In genomic region chr17:81052199-81052997, GRCh38 we compare ENCODE assay signal across 11 cellular contexts. TPM values are rescaled to one million over a fixed set of nuclear protein-coding genes. Genes with fewer than 3 reads are reported as not detected.
A peak's percentile ranks its signal among the peaks of the same experiment; 100 is the strongest.
DNase-seq lines count a peak whose midpoint lies in the region; ATAC-seq and TF ChIP-seq lines count a peak whose summit lies in the region.
"Had no signal": no experiment of that assay in that cellular context is flagged by ENCODE, and none has a peak within 500 bp of the region (broad histone marks: within the 10 kb centered on the region; RNA-seq: fewer than 3 reads in every experiment).

No MANE protein-coding gene starts in this region.

- H3K27me3 Mint-ChIP-seq in naive thymus-derived CD8-positive, alpha-beta T cell = no peaks in the 10 kb centered on the region
- H3K27me3 Mint-ChIP-seq in activated T-helper 2 cell treated with anti-CD3 and anti-CD28 coated beads, Interferon-gamma antibody, Interleukin-2, Interleukin-4, amounts not matched to agents 10 μg/mL and 5 μg/mL and 100 μg/mL, durations not matched to agents 14 hours and 24 hours and 36 hours (ENCODE audit: low read depth) = no peaks in the 10 kb centered on the region

- peaks cover 93% of the 10 kb centered on the region for H3K79me2 ChIP-seq in HCT116 (ENCODE audit: insufficient read depth, low read length)

- peaks cover 5 to 17% of the 10 kb centered on the region in 2 experiments; a peak in 2 of 4 replicates for H3K36me3 ChIP-seq in HCT116 (ENCODE audit: control insufficient read depth in 1 of 2, insufficient read depth in 2 of 2, low read length in 2 of 2)
- H3K36me3 ChIP-seq in left ventricle myocardium inferior = no peaks in the 10 kb centered on the region
- no peaks in the 10 kb centered on the region for H3K36me3 ChIP-seq in skeletal muscle tissue (ENCODE audit: control insufficient read depth in 3 of 3, insufficient read depth in 3 of 3, low read length in 3 of 3)

- peaks cover 34 to 66% of the 10 kb centered on the region in 2 experiments for H3K4me1 ChIP-seq in HCT116 (ENCODE audit: control insufficient read depth in 1 of 2, insufficient read depth in 2 of 2, low read length in 2 of 2)
- peaks cover 84% of the 10 kb centered on the region for H3K4me1 ChIP-seq in left ventricle myocardium inferior
- peaks cover 28 to 54% (median 29%) of the 10 kb centered on the region in 3 donors for H3K4me1 ChIP-seq in skeletal muscle tissue (ENCODE audit: control insufficient read depth in 3 of 3, insufficient read depth in 3 of 3, low read length in 3 of 3)

- H3K27me3 ChIP-seq in HCT116 (ENCODE audit: insufficient read depth, low read length) (no peaks in the 10 kb centered on the region), left ventricle myocardium inferior (ENCODE audit: low read depth) (no peaks in the 10 kb centered on the region), skeletal muscle tissue (ENCODE audit: control insufficient read depth in 3 of 3, insufficient read depth in 3 of 3, low read length in 3 of 3) (peaks cover 0 to 11% (median 0%) of the 10 kb centered on the region in 3 donors)
- H3K27me3 ChIP-seq: MG63 had no signal

- H3K4me2 ChIP-seq in HCT116 (ENCODE audit: low read length) = no peak overlapping the region

- no peak overlapping the region for H3K4me3 Mint-ChIP-seq in naive thymus-derived CD8-positive, alpha-beta T cell
- no peak overlapping the region for H3K4me3 Mint-ChIP-seq in activated T-helper 2 cell treated with anti-CD3 and anti-CD28 coated beads, Interferon-gamma antibody, Interleukin-2, Interleukin-4, amounts not matched to agents 10 μg/mL and 5 μg/mL and 100 μg/mL, durations not matched to agents 14 hours and 24 hours and 36 hours (ENCODE audit: low read depth)
- H3K4me3 Mint-ChIP-seq: CD8-positive, alpha-beta memory T cell; T-helper 1 cell treated with Interleukin-12 subunit alpha and Interleukin-12 subunit beta and Interleukin-4 antibody, amounts not matched to agents 30 μg/mL and 1 μg/mL, for 36 hours had no signal

- RAD21 ChIA-PET in HCT116 (lab: Charles Lee; ENCODE audit: low non-redundant PET in 1 of 2, low total read pairs in 2 of 2, uncharacterized antibody in 2 of 2, unreplicated experiment in 2 of 2) = no interaction called here

- BruUV-seq in HCT116 (replicated peaks; lab: Mats Ljungman, UMichigan) = no TSS peak

- POLR2A ChIA-PET in HCT116 (lab: Charles Lee) (no interaction called here), RWPE1 (lab: Yijun Ruan, JAX; ENCODE audit: low non-redundant PET) (no interaction called here)
- POLR2A ChIA-PET in naive thymus-derived CD8-positive, alpha-beta T cell (lab: Charles Lee) = no interaction called here

- CTCF ChIA-PET in HCT116 (lab: Charles Lee) (no interaction called here), RWPE1 (lab: Yijun Ruan, JAX) (interaction anchor here (0.6 to 0.8 kb wide), 3 partner anchors 11 to 28 kb away, joined by 3 to 5 read pairs (median 4); no protein-coding TSS in a partner anchor)

- H3K9me3 Mint-ChIP-seq in naive thymus-derived CD8-positive, alpha-beta T cell = no peaks in the 10 kb centered on the region
- no peaks in the 10 kb centered on the region for H3K9me3 Mint-ChIP-seq in activated T-helper 2 cell treated with anti-CD3 and anti-CD28 coated beads, Interferon-gamma antibody, Interleukin-2, Interleukin-4, amounts not matched to agents 10 μg/mL and 5 μg/mL and 100 μg/mL, durations not matched to agents 14 hours and 24 hours and 36 hours
- H3K9me3 Mint-ChIP-seq: T-helper 1 cell treated with Interleukin-12 subunit alpha and Interleukin-12 subunit beta and Interleukin-4 antibody, amounts not matched to agents 30 μg/mL and 1 μg/mL, for 36 hours had no signal

- no peak for DNase-seq in HCT116 (ENCODE audit: low read depth, low spot score)
- DNase-seq in RWPE1 (ENCODE audit: low spot score) = no peak
- no peak for DNase-seq in left ventricle myocardium inferior
- DNase-seq in naive thymus-derived CD8-positive, alpha-beta T cell = no peak
- no peak for DNase-seq in activated T-helper 2 cell treated with anti-CD3 and anti-CD28 coated beads, Interferon-gamma antibody, Interleukin-2, Interleukin-4, amounts not matched to agents 10 μg/mL and 5 μg/mL and 100 μg/mL, durations not matched to agents 14 hours and 24 hours and 36 hours (ENCODE audit: low spot score)
- DNase-seq: CD8-positive, alpha-beta memory T cell; MG63 had no signal

- no peaks in the 10 kb centered on the region for H3K36me3 Mint-ChIP-seq in naive thymus-derived CD8-positive, alpha-beta T cell
- no peaks in the 10 kb centered on the region for H3K36me3 Mint-ChIP-seq in activated T-helper 2 cell treated with anti-CD3 and anti-CD28 coated beads, Interferon-gamma antibody, Interleukin-2, Interleukin-4, amounts not matched to agents 10 μg/mL and 5 μg/mL and 100 μg/mL, durations not matched to agents 14 hours and 24 hours and 36 hours (ENCODE audit: low read depth)
- H3K36me3 Mint-ChIP-seq: CD8-positive, alpha-beta memory T cell had no signal

- no peaks in the 10 kb centered on the region for H3K9me3 ChIP-seq in HCT116 (ENCODE audit: control insufficient read depth in 1 of 2, insufficient read depth in 1 of 2, low read depth in 1 of 2, low read length in 2 of 2)
- H3K9me3 ChIP-seq in left ventricle myocardium inferior (replicated peaks) = no peaks in the 10 kb centered on the region
- no peaks in the 10 kb centered on the region for H3K9me3 ChIP-seq in skeletal muscle tissue (ENCODE audit: control insufficient read depth in 3 of 3, low read length in 3 of 3)
- H3K9me3 ChIP-seq: MG63 had no signal

- TF ChIP-seq RAD21 in HCT116 (IDR thresholded peaks at IDR 0.05; ENCODE audit: low read depth) = no peak

- peak overlapping the region; percentile 5; the same call in 1 of the 2 replicates for H3K27ac ChIP-seq in HCT116 (ENCODE audit: low read depth, low read length)
- peak overlapping the region; percentile 98 for H3K27ac ChIP-seq in RWPE1
- H3K27ac ChIP-seq in left ventricle myocardium inferior (replicated peaks) = peak overlapping the region; percentile 84
- H3K27ac ChIP-seq in skeletal muscle tissue (ENCODE audit: low read depth, low read length) = peak overlapping the region; percentile 25

- ATAC-seq in HCT116 (no peak), GM18868 (IDR thresholded peaks at IDR 0.05; ENCODE audit: unreplicated experiment) (no peak), HG03432 (IDR thresholded peaks at IDR 0.05; ENCODE audit: unreplicated experiment) (no peak)
- no peak for ATAC-seq in naive thymus-derived CD8-positive, alpha-beta T cell

- TF ChIP-seq POLR2A in HCT116 (IDR thresholded peaks at IDR 0.05; ENCODE audit: borderline replicate concordance, extremely low read depth, insufficient read depth, insufficient read length) = no peak

- H3K4me3 ChIP-seq in HCT116 (replicated peaks in 1 of 2; ENCODE audit: low read depth in 1 of 2, low read length in 2 of 2) (no peak overlapping the region), left ventricle myocardium inferior (peak overlapping the region; percentile 39), skeletal muscle tissue (ENCODE audit: low read length in 3 of 3) (peak overlapping the region in 1 of 3 donors; percentile 29)
- H3K4me3 ChIP-seq: MG63 had no signal

- intact Hi-C loops in HCT116 (cut with micrococcal nuclease) = no loop called here
- intact Hi-C loops in left ventricle myocardium inferior (cut with micrococcal nuclease) = no loop called here
- intact Hi-C loops in activated T-helper 2 cell treated with anti-CD3 and anti-CD28 coated beads, Interferon-gamma antibody, Interleukin-2, Interleukin-4, amounts not matched to agents 10 μg/mL and 5 μg/mL and 100 μg/mL, durations not matched to agents 14 hours and 24 hours and 36 hours (cut with micrococcal nuclease) = no loop called here

- H3K27ac Mint-ChIP-seq in naive thymus-derived CD8-positive, alpha-beta T cell = peak overlapping the region in 1 of 10 donors; percentile 35
- H3K27ac Mint-ChIP-seq in activated T-helper 2 cell treated with anti-CD3 and anti-CD28 coated beads, Interferon-gamma antibody, Interleukin-2, Interleukin-4, amounts not matched to agents 10 μg/mL and 5 μg/mL and 100 μg/mL, durations not matched to agents 14 hours and 24 hours and 36 hours = no peak overlapping the region
- H3K27ac Mint-ChIP-seq: T-helper 1 cell treated with Interleukin-12 subunit alpha and Interleukin-12 subunit beta and Interleukin-4 antibody, amounts not matched to agents 30 μg/mL and 1 μg/mL, for 36 hours had no signal

- no peak for TF ChIP-seq CTCF in HCT116 (IDR thresholded peaks at IDR 0.05 in 2 of 3, conservative IDR thresholded peaks at IDR 0.05 in 1 of 3; ENCODE audit: borderline replicate concordance in 1 of 3, insufficient read depth in 1 of 3, low read depth in 2 of 3, low read length in 2 of 3)
- TF ChIP-seq CTCF in RWPE1 (conservative IDR thresholded peaks at IDR 0.05; ENCODE audit: low read depth) = no peak
- TF ChIP-seq CTCF in left ventricle myocardium inferior (IDR thresholded peaks at IDR 0.05; ENCODE audit: borderline replicate concordance) = no peak

- no peak overlapping the region for H2AFZ ChIP-seq in HCT116 (ENCODE audit: low read depth, low read length, poor library complexity, severe bottlenecking)

- peaks cover 8 to 17% (median 14%) of the 10 kb centered on the region in 4 donors for H3K4me1 Mint-ChIP-seq in naive thymus-derived CD8-positive, alpha-beta T cell
- H3K4me1 Mint-ChIP-seq in activated T-helper 2 cell treated with anti-CD3 and anti-CD28 coated beads, Interferon-gamma antibody, Interleukin-2, Interleukin-4, amounts not matched to agents 10 μg/mL and 5 μg/mL and 100 μg/mL, durations not matched to agents 14 hours and 24 hours and 36 hours (ENCODE audit: low read depth) = peaks cover 6% of the 10 kb centered on the region

- H3K9me2 ChIP-seq in HCT116 (ENCODE audit: insufficient read depth) = no peaks in the 10 kb centered on the region

- H4K20me1 ChIP-seq in HCT116 (ENCODE audit: insufficient read depth) = peaks cover 13% of the 10 kb centered on the region; the same call in 1 of the 2 replicates

- H3K9ac ChIP-seq in HCT116 (ENCODE audit: low read length) (peak overlapping the region; percentile 4; the same call in 1 of the 2 replicates), skeletal muscle tissue (ENCODE audit: low read depth in 1 of 3, low read length in 3 of 3) (peak overlapping the region in 1 of 3 donors; percentile 33)

TF ChIP-seq in HCT116, 20 proteins besides CTCF, POLR2A, EP300 and RAD21 (continues in another document):
- TF ChIP-seq EZH2phosphoT487 (IDR thresholded peaks at IDR 0.05; ENCODE audit: borderline replicate concordance) = no peak
- no peak for TF ChIP-seq CBX3 (IDR thresholded peaks at IDR 0.05; ENCODE audit: low read depth)
- TF ChIP-seq JUND (IDR thresholded peaks at IDR 0.05) = no peak

RNA-seq across cellular contexts. Expression of gene BAIAP2, which starts 17.4 kb away (rescaled TPM):
- total RNA-seq in HCT116 (2021; ENCODE audit: unreplicated experiment) (105 TPM), left ventricle myocardium inferior (27.9 TPM), skeletal muscle tissue (7.3 TPM)
- polyA plus RNA-seq in HCT116 (2012) = 93.4 and 95.1 TPM in 2 replicates
- 10 to 100 TPM in 1 of 2 experiments, 1 to 10 TPM in 1; 7.4 to 11.7 TPM for total RNA-seq in naive thymus-derived CD8-positive, alpha-beta T cell
- 1 to 10 TPM; 2.2 to 6.9 (median 2.6) TPM for polyA plus RNA-seq in naive thymus-derived CD8-positive, alpha-beta T cell
- 5.3 TPM in 2 replicates for total RNA-seq in activated T-helper 2 cell treated with anti-CD3 and anti-CD28 coated beads, Interferon-gamma antibody, Interleukin-2, Interleukin-4, amounts not matched to agents 10 μg/mL and 5 μg/mL and 100 μg/mL, durations not matched to agents 14 hours and 24 hours and 36 hours

Comparison
In these comparisons a context has a peak if more than half of its experiments do, and no peak if none do; other contexts are left out.
1. H3K27ac ChIP-seq: peak in every context shown above with its lines; median percentile 98 in RWPE1; 84 in left ventricle myocardium inferior; 25 in skeletal muscle tissue; 5 in HCT116.